8 cellular contexts compared by ENCODE assay signal in the genomic region with DNA sequence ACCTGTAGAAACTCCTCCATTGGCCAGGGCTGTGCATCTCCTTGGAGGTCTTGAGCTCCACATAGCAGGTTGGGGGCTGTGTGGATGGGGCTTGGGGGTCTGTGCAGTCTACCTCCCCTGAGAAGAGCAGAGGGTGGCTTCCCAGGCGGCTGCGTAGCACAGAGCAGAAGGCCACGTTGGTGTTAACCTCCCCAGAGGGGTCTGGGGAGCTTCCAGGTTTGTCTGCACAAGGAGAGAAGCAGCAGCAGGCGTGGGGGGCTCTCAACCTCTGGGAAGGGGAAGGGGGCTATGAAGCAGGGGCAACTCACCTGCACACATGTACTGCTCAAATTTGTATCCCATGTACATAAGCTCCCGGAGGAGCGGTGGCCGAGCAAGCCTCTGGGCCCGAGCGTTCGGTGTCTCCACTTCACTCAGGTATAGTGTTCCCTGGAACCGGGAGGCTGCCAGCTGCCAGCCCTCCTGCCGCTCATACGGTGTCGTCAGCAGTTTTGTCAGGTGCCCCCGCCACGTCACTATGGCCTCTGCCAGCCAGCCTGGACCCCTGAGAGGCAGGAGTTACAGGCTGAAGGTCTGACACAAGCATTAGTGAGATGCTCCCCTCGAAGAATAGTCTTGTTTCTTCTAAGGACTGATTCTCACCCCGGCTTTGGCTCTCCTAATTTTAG. TPM values are rescaled to one million over a fixed set of nuclear protein-coding genes. Genes with fewer than 3 reads are reported as not detected.
DNase-seq lines count a peak whose midpoint lies in the region; ATAC-seq and TF ChIP-seq lines count a peak whose summit lies in the region.

No MANE protein-coding gene starts in this region.

- H3K27ac Mint-ChIP-seq in natural killer cell treated with Interleukin-12 subunit alpha and Interleukin-12 subunit beta and Interleukin-15 and Interleukin-18, amount 100 ng/mL, for 72 hours, result peak overlapping the region; percentile 91 to 99

- ATAC-seq in natural killer cell treated with Interleukin-12 subunit alpha and Interleukin-12 subunit beta and Interleukin-15 and Interleukin-18, amount 100 ng/mL, for 72 hours, result no peak

- H3K9me3 Mint-ChIP-seq in natural killer cell treated with Interleukin-12 subunit alpha and Interleukin-12 subunit beta and Interleukin-15 and Interleukin-18, amount 100 ng/mL, for 72 hours, result no peaks in the 10 kb centered on the region

- peaks cover 29 to 39% of the 10 kb centered on the region in 2 donors for H3K4me1 Mint-ChIP-seq in natural killer cell treated with Interleukin-12 subunit alpha and Interleukin-12 subunit beta and Interleukin-15 and Interleukin-18, amount 100 ng/mL, for 72 hours (ENCODE audit: low read depth in 2 of 2)

- H3K4me3 ChIP-seq in GM12864 (ENCODE audit: low read depth, low read length) (peak overlapping the region; percentile 96), cardiac fibroblast (replicated peaks in 1 of 2; ENCODE audit: low read depth in 2 of 2, low read length in 2 of 2) (peak overlapping the region; percentile 81 to 87)

- H3K27me3 Mint-ChIP-seq in natural killer cell treated with Interleukin-12 subunit alpha and Interleukin-12 subunit beta and Interleukin-15 and Interleukin-18, amount 100 ng/mL, for 72 hours, result no peaks in the 10 kb centered on the region

- peak overlapping the region; percentile 99 for H3K4me3 Mint-ChIP-seq in natural killer cell treated with Interleukin-12 subunit alpha and Interleukin-12 subunit beta and Interleukin-15 and Interleukin-18, amount 100 ng/mL, for 72 hours

- no peak for TF ChIP-seq CTCF in GM12864 (IDR thresholded peaks at IDR 0.05; ENCODE audit: low read depth, low read length, missing control alignments)
- TF ChIP-seq CTCF in cardiac fibroblast (IDR thresholded peaks at IDR 0.05; ENCODE audit: low read depth, low read length), result no peak

- H3K36me3 Mint-ChIP-seq in natural killer cell treated with Interleukin-12 subunit alpha and Interleukin-12 subunit beta and Interleukin-15 and Interleukin-18, amount 100 ng/mL, for 72 hours, result peaks cover 11% of the 10 kb centered on the region

- no peak for DNase-seq in GM12864 (ENCODE audit: low read depth)
- peak; percentile 71 for DNase-seq in NCI-H2171 (lab: John Stamatoyannopoulos, UW)
- no peak for DNase-seq in cardiac fibroblast (ENCODE audit: low read depth in 2 of 2)
- peak; percentile 54 for DNase-seq in natural killer cell treated with Interleukin-12 subunit alpha and Interleukin-12 subunit beta and Interleukin-15 and Interleukin-18, amount 100 ng/mL, for 72 hours (ENCODE audit: low spot score)
- DNase-seq in 8988T, result no peak
- no peak for DNase-seq in MV-4-11 (lab: John Stamatoyannopoulos, UW)
- DNase-seq in GM19240 (ENCODE audit: insufficient read length, low spot score), result no peak
- DNase-seq in activated CD8-positive, alpha-beta memory T cell treated with anti-CD3 and anti-CD28 coated beads, Interleukin-2, amount 50 U/mL, for 48 hours, result no peak

RNA-seq across cellular contexts. Expression of gene DXO, which starts 1.2 kb away (rescaled TPM):
- 10 to 100 TPM; 11.4 to 27.5 TPM for total RNA-seq in natural killer cell treated with Interleukin-12 subunit alpha and Interleukin-12 subunit beta and Interleukin-15 and Interleukin-18, amount 100 ng/mL, for 72 hours

RNA-seq across cellular contexts. Expression of gene C4A, which starts 11.1 kb away (rescaled TPM):
- 10 to 100 TPM in 1 of 2 donors, 1 to 10 TPM in 1; 4.4 to 13.3 TPM for total RNA-seq in natural killer cell treated with Interleukin-12 subunit alpha and Interleukin-12 subunit beta and Interleukin-15 and Interleukin-18, amount 100 ng/mL, for 72 hours

RNA-seq across cellular contexts. Expression of gene SKIC2, which starts 11.8 kb away (rescaled TPM):
- 100 to 1,000 TPM; 103 to 164 TPM for total RNA-seq in natural killer cell treated with Interleukin-12 subunit alpha and Interleukin-12 subunit beta and Interleukin-15 and Interleukin-18, amount 100 ng/mL, for 72 hours

RNA-seq across cellular contexts. Expression of gene NELFE, which starts 12.0 kb away (rescaled TPM):
- 10 to 100 TPM; 61.5 to 78.0 TPM for total RNA-seq in natural killer cell treated with Interleukin-12 subunit alpha and Interleukin-12 subunit beta and Interleukin-15 and Interleukin-18, amount 100 ng/mL, for 72 hours

RNA-seq across cellular contexts. Expression of gene CFB, which starts 24.8 kb away (rescaled TPM):
- under 1 TPM; 0.33 to 0.40 TPM for total RNA-seq in natural killer cell treated with Interleukin-12 subunit alpha and Interleukin-12 subunit beta and Interleukin-15 and Interleukin-18, amount 100 ng/mL, for 72 hours

Comparison
In these comparisons a context has a peak if more than half of its experiments do, and no peak if none do; other contexts are left out.
1. DNase-seq: peak in NCI-H2171 (single experiment) and natural killer cell treated with Interleukin-12 subunit alpha and Interleukin-12 subunit beta and Interleukin-15 and Interleukin-18, amount 100 ng/mL, for 72 hours (single experiment); none in GM12864 (single experiment), cardiac fibroblast (0 of 2), 8988T (single experiment), MV-4-11 (single experiment), GM19240 (single experiment) and activated CD8-positive, alpha-beta memory T cell treated with anti-CD3 and anti-CD28 coated beads, Interleukin-2, amount 50 U/mL, for 48 hours (single experiment).